Comparison of ENCODE assay signal across 23 cellular contexts in the genomic region with DNA sequence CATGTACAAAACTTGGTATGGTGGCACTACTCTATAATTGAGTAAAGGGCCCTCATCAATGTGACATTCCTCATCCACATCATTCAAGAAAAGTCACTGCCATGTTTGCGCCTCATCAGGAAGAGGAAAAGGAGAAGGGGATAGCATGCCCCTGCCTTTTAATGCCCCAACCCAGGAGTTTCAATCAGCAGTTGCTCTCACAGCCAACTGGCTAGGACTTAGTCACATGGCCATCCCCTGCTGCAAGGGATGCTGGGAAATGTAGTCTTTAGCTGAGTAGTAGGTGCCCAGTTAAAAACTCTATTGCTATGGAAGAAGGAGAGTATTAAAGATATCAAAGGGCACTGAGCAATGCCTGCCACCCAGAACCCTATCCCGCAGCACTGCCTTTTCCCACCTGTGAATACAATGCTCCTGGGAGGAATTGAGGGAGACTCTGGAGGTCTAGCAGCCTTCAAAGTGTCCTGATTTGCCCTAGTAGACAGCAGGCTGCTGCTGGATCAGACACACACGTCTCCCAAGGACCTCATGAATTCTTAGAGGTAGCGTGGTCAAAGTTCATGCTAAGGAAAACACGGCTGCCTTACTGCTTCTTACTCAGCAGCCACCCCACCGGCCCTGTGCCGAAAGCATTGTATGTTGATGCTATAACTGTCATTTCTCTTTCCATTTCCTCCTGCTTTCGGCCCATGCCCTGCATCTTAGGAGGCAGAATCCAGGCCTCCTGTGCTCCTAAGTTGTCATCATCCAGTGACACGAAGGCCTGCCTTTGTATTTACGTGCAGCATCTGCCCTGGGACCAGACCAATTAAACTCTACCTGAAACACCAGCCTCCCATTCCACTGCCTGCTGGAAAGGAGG. TPM values are rescaled to one million over a fixed set of nuclear protein-coding genes. Genes with fewer than 3 reads are reported as not detected.
DNase-seq lines count a peak whose midpoint lies in the region; ATAC-seq, FAIRE-seq and TF ChIP-seq lines count a peak whose summit lies in the region.
"Had no signal": no experiment of that assay in that cellular context is flagged by ENCODE, and none has a peak within 500 bp of the region (broad histone marks: within the 10 kb centered on the region; RNA-seq: fewer than 3 reads in every experiment).

No MANE protein-coding gene starts in this region.

- H2BK5ac ChIP-seq in H1 (ENCODE audit: low read depth, low read length), result no peak overlapping the region

- peak in 1 of 2 experiments; percentile 47 for DNase-seq in A549 (ENCODE audit: low read depth in 1 of 2, low spot score in 1 of 2)
- DNase-seq in ELR (ENCODE audit: low read depth), result peak; percentile 50
- DNase-seq in OCI-M1 (lab: John Stamatoyannopoulos, UW), result peak; percentile 74
- no peak for DNase-seq in H1 (ENCODE audit: low read depth in 1 of 2, low spot score in 2 of 2)
- no peak for DNase-seq in activated T-cell treated with anti-CD3 and anti-CD28 coated beads, Interleukin-2, amount 50 U/mL, for 48 hours
- no peak for DNase-seq in NCI-H446 treated with DMSO at 0.1 percent for 48 hours (lab: John Stamatoyannopoulos, UW)
- no peak for DNase-seq in right atrium auricular region (ENCODE audit: low spot score)
- DNase-seq: activated CD4-positive, alpha-beta T cell treated with anti-CD3 and anti-CD28 coated beads, Interleukin-2, amount 50 U/mL, for 1 hour; activated naive CD8-positive, alpha-beta T cell treated with anti-CD3 and anti-CD28 coated beads, Interleukin-2, amount 10 ng/mL, durations not matched to agents 7 days and 5 days; activated T-cell treated with anti-CD3 and anti-CD28 coated beads, Interleukin-2, amount 50 U/mL, for 72 hours; AML-193; DMS153; effector CD4-positive, alpha-beta T cell; hypothalamus; KBM-7; kidney glomerular epithelial cell; mucosa of descending colon; NCI-H1436; right cardiac atrium; SJCRH30; T1000 had no signal

- TF ChIP-seq EP300 in A549 (IDR thresholded peaks at IDR 0.05), result no peak
- no peak for TF ChIP-seq EP300 in H1 (IDR thresholded peaks at IDR 0.05; ENCODE audit: borderline replicate concordance in 1 of 2, low read depth in 2 of 2, low read length in 2 of 2)

- FAIRE-seq in A549 (lab: Jason Lieb, UNC), result no peak
- no peak for FAIRE-seq in H1 (lab: Jason Lieb, UNC)

- no peak overlapping the region for H4K5ac ChIP-seq in H1 (ENCODE audit: insufficient read length, low read depth, low read length)

- H3K27me3 ChIP-seq in H1 (replicated peaks in 1 of 4; ENCODE audit: control insufficient read depth in 3 of 4, extremely low read depth in 1 of 4, insufficient read depth in 3 of 4, low read length in 3 of 4) (peaks cover 0 to 4% (median 3%) of the 10 kb centered on the region in 4 experiments; a peak in 3 of 7 replicates), right atrium auricular region (no peaks in the 10 kb centered on the region)
- H3K27me3 ChIP-seq: cardiac muscle cell, SJCRH30 had no signal

- H2AFZ ChIP-seq in H1 (ENCODE audit: low read length), result no peak overlapping the region

- no peak overlapping the region for H4K8ac ChIP-seq in H1 (ENCODE audit: extremely low read depth, insufficient read depth, low read length)

- POLR2A ChIA-PET in A549 (lab: Yijun Ruan, JAX), result no interaction called here
- POLR2A ChIA-PET in H1 (lab: Charles Lee; ENCODE audit: partially characterized antibody), result interaction anchor here (3.3 kb wide), 1 partner anchor 8 kb away, joined by 16 read pairs; no protein-coding TSS in a partner anchor

- no peak overlapping the region for H3K4me2 ChIP-seq in A549
- no peak overlapping the region for H3K4me2 ChIP-seq in H1 (ENCODE audit: insufficient read depth in 1 of 2, low read depth in 2 of 2, low read length in 2 of 2)

- no peak for TF ChIP-seq POLR2A in A549 (IDR thresholded peaks at IDR 0.05; ENCODE audit: low read length)
- TF ChIP-seq POLR2A in H1 (IDR thresholded peaks at IDR 0.05; ENCODE audit: control extremely low read depth in 1 of 2, low read depth in 2 of 2, low read length in 2 of 2), result no peak

- H2BK20ac ChIP-seq in H1 (ENCODE audit: low read length), result no peak overlapping the region

- H3K4me1 ChIP-seq in A549, result no peaks in the 10 kb centered on the region
- H3K4me1 ChIP-seq in H1 (replicated peaks in 1 of 4; ENCODE audit: control insufficient read depth in 3 of 4, insufficient read depth in 4 of 4, low read length in 3 of 4), result peaks cover 0 to 4% (median 2%) of the 10 kb centered on the region in 4 experiments; a peak in 3 of 7 replicates
- H3K4me1 ChIP-seq in right atrium auricular region, result no peaks in the 10 kb centered on the region
- H3K4me1 ChIP-seq: SJCRH30 had no signal

- H3K23ac ChIP-seq in H1 (ENCODE audit: insufficient read length), result no peak overlapping the region

- no peak overlapping the region for H3K14ac ChIP-seq in H1 (ENCODE audit: insufficient read length)

- TF ChIP-seq RAD21 in A549 (conservative IDR thresholded peaks at IDR 0.05 in 1 of 2, IDR thresholded peaks at IDR 0.05 in 1 of 2) (no peak), H1 (IDR thresholded peaks at IDR 0.05 in 1 of 2, conservative IDR thresholded peaks at IDR 0.05 in 1 of 2; ENCODE audit: low read depth in 2 of 2, low read length in 2 of 2) (no peak)

- H3K9ac ChIP-seq in H1 (replicated peaks in 1 of 4; ENCODE audit: extremely low read depth in 1 of 4, low read depth in 3 of 4, low read length in 3 of 4), result no peak overlapping the region

- no peak overlapping the region for H2BK15ac ChIP-seq in H1 (ENCODE audit: low read length)

- H3K79me2 ChIP-seq in H1 (ENCODE audit: control insufficient read depth in 1 of 2, insufficient read depth in 2 of 2, low read length in 2 of 2), result no peaks in the 10 kb centered on the region

- H4K91ac ChIP-seq in H1 (replicated peaks; ENCODE audit: insufficient read length, low read length), result no peak overlapping the region

- no peak overlapping the region for H2BK120ac ChIP-seq in H1 (replicated peaks; ENCODE audit: low read depth, low read length)

- 80% methylated on average over 10 of the region's 10 CpGs for WGBS in A549 (ENCODE audit: missing lambda C conversion rate)
- WGBS in H1 (ENCODE audit: extremely low coverage in 1 of 2, insufficient coverage in 1 of 2, insufficient read length in 1 of 2, insufficient replicate concordance in 2 of 2, low coverage in 1 of 2, low lambda C conversion rate in 2 of 2, missing lambda C conversion rate in 1 of 2), 2 experiments, result 90% methylated on average over 10 of the region's 10 CpGs; no CpG with 5 or more reads in 1 of the 2 experiments

- H3K79me1 ChIP-seq in H1 (ENCODE audit: low read depth, low read length), result no peaks in the 10 kb centered on the region

- H3K4ac ChIP-seq in H1 (replicated peaks; ENCODE audit: insufficient read length, low read depth, low read length), result no peak overlapping the region

- no peak overlapping the region for H3K18ac ChIP-seq in H1 (ENCODE audit: extremely low read depth, low read length)

- H3K36me3 ChIP-seq in H1 (ENCODE audit: control insufficient read depth in 2 of 4, insufficient read depth in 4 of 4, low read length in 3 of 4) (no peaks in the 10 kb centered on the region), right atrium auricular region (no peaks in the 10 kb centered on the region)
- H3K36me3 ChIP-seq: cardiac muscle cell, SJCRH30 had no signal

- H3K56ac ChIP-seq in H1 (replicated peaks; ENCODE audit: insufficient read length, low read depth, low read length), result no peak overlapping the region

- no peak for TF ChIP-seq CTCF in A549 (IDR thresholded peaks at IDR 0.05)
- no peak for TF ChIP-seq CTCF in H1 (IDR thresholded peaks at IDR 0.05; ENCODE audit: control extremely low read depth in 1 of 3, insufficient read depth in 1 of 3, low read depth in 1 of 3, low read length in 3 of 3)
- TF ChIP-seq CTCF in right atrium auricular region (IDR thresholded peaks at IDR 0.05), result no peak

- H3K9me3 ChIP-seq in A549 (peaks cover 10% of the 10 kb centered on the region), H1 (ENCODE audit: insufficient read depth in 2 of 2, low read depth in 1 of 2, low read length in 1 of 2) (peaks cover 16 to 17% of the 10 kb centered on the region in 2 experiments), right atrium auricular region (no peaks in the 10 kb centered on the region)

- H2AK5ac ChIP-seq in H1 (ENCODE audit: low read depth, low read length), result no peak overlapping the region

- H3K4me3 ChIP-seq in A549, result no peak overlapping the region
- H3K4me3 ChIP-seq in H1 (ENCODE audit: extremely low read depth in 1 of 4, insufficient read depth in 2 of 4, low read depth in 3 of 4, low read length in 4 of 4), result no peak overlapping the region
- H3K4me3 ChIP-seq in right atrium auricular region, result no peak overlapping the region
- H3K4me3 ChIP-seq: cardiac muscle cell, mucosa of descending colon, SJCRH30 had no signal

- 0 out of 2 replicates have a peak, but pooled peaks cover 1% of the 10 kb centered on the region for H3K23me2 ChIP-seq in H1 (ENCODE audit: low read depth, low read length)

- H3K27ac ChIP-seq in A549 (no peak overlapping the region), H1 (ENCODE audit: low read depth, low read length) (no peak overlapping the region), right atrium auricular region (no peak overlapping the region)
- H3K27ac ChIP-seq: cardiac muscle cell, SJCRH30 had no signal

- ATAC-seq in A549, result peak; percentile 61 to 83; a peak in 3 of 6 replicates
- no peak for ATAC-seq in HG02759 (IDR thresholded peaks at IDR 0.05; ENCODE audit: unreplicated experiment)
- ATAC-seq: activated T-cell treated with anti-CD3 and anti-CD28 coated beads, Interleukin-2, amount 50 U/mL, for 72 hours; mucosa of descending colon; right cardiac atrium had no signal

- no peak overlapping the region for H2BK12ac ChIP-seq in H1 (ENCODE audit: low read depth, low read length)

- CTCF ChIA-PET in A549 (lab: Yijun Ruan, JAX), result no interaction called here
- CTCF ChIA-PET in H1 (lab: Charles Lee; ENCODE audit: partially characterized antibody), result interaction anchor here (3.3 kb wide), 1 partner anchor 13 kb away, joined by 13 read pairs; no protein-coding TSS in a partner anchor

- no peaks in the 10 kb centered on the region for H4K20me1 ChIP-seq in H1 (replicated peaks in 1 of 2; ENCODE audit: control insufficient read depth in 1 of 2, insufficient read depth in 2 of 2, low read length in 2 of 2)

RNA-seq across cellular contexts. Expression of a gene that starts 10.7 kb away (rescaled TPM):
- polyA plus RNA-seq in A549 (2011; rRNA removed) (106 and 136 TPM in 2 replicates), A549 (2017; fragmentation: RNase III; extraction: RNeasy Plus Mini Kit Qiagen cat#74134 plus additional on column Dnase treatment) (125 to 157 TPM (median 131 TPM) in 3 replicates), H1 (2011; rRNA removed) (64.5 and 156 TPM in 2 replicates)
- 219 and 249 TPM in 2 replicates for polyA plus RNA-seq in A549 (2012; cell fraction: cytosol; rRNA removed)
- 343 and 460 TPM in 2 replicates for polyA plus RNA-seq in A549 (2012; cell fraction: nucleus; rRNA removed)
- 276 and 347 TPM in 2 replicates for polyA minus RNA-seq in A549 (2011; rRNA and poly(A)+ RNA removed)
- total RNA-seq in H1 (2021; fragmentation: NEBNext Ultra II Directional; extraction: Animal tissue kit (Norgen Biotek cat#: 25700)), result 170 and 172 TPM in 2 replicates
- 94.6 TPM for polyA plus RNA-seq in H1 (2011; cell fraction: cytosol; rRNA removed)
- polyA plus RNA-seq in H1 (2011; cell fraction: nucleus; rRNA removed), result 177 TPM
- polyA plus RNA-seq in H1 (2012, experiment 1 of 2), result 76.2 to 117 TPM (median 80.8 TPM) in 4 replicates
- polyA plus RNA-seq in H1 (2012, experiment 2 of 2), result 26.6 TPM
- 53.6 TPM for polyA plus RNA-seq in H1 (2013, experiment 1 of 2)
- 50.3 TPM for polyA plus RNA-seq in H1 (2013, experiment 2 of 2)
- polyA minus RNA-seq in H1 (2011; rRNA and poly(A)+ RNA removed), result 93.0 and 124 TPM in 2 replicates
- polyA minus RNA-seq in H1 (2011; cell fraction: cytosol; rRNA and poly(A)+ RNA removed), result 168 TPM
- 217 TPM for polyA minus RNA-seq in H1 (2011; cell fraction: nucleus; rRNA and poly(A)+ RNA removed)
- total RNA-seq in right atrium auricular region, result 100 to 1,000 TPM in 1 of 2 donors, 10 to 100 TPM in 1; 91.8 to 101 TPM

RNA-seq across cellular contexts. Expression of a gene that starts 44.9 kb away (rescaled TPM):
- polyA plus RNA-seq in A549 (2011; rRNA removed), result 20.0 and 25.1 TPM in 2 replicates
- polyA plus RNA-seq in A549 (2012; cell fraction: cytosol; rRNA removed), result 27.7 TPM in 2 replicates
- polyA plus RNA-seq in A549 (2012; cell fraction: nucleus; rRNA removed), result 31.5 and 54.7 TPM in 2 replicates
- polyA plus RNA-seq in A549 (2017; fragmentation: RNase III; extraction: RNeasy Plus Mini Kit Qiagen cat#74134 plus additional on column Dnase treatment), result 27.0 to 30.3 TPM (median 29.7 TPM) in 3 replicates
- 11.0 TPM in 2 replicates for polyA minus RNA-seq in A549 (2011; rRNA and poly(A)+ RNA removed)
- 21.0 and 21.3 TPM in 2 replicates for total RNA-seq in H1 (2021; fragmentation: NEBNext Ultra II Directional; extraction: Animal tissue kit (Norgen Biotek cat#: 25700))
- 15.4 and 25.5 TPM in 2 replicates for polyA plus RNA-seq in H1 (2011; rRNA removed)
- polyA plus RNA-seq in H1 (2011; cell fraction: cytosol; rRNA removed), result 23.2 TPM
- 27.7 TPM for polyA plus RNA-seq in H1 (2011; cell fraction: nucleus; rRNA removed)
- polyA plus RNA-seq in H1 (2012, experiment 1 of 2), result 14.4 to 21.4 TPM (median 16.7 TPM) in 4 replicates
- 8.5 TPM for polyA plus RNA-seq in H1 (2012, experiment 2 of 2)
- 13.6 TPM for polyA plus RNA-seq in H1 (2013, experiment 1 of 2)
- polyA plus RNA-seq in H1 (2013, experiment 2 of 2), result 12.2 TPM
- polyA minus RNA-seq in H1 (2011; rRNA and poly(A)+ RNA removed), result 7.5 and 11.1 TPM in 2 replicates
- polyA minus RNA-seq in H1 (2011; cell fraction: cytosol; rRNA and poly(A)+ RNA removed), result 5.7 TPM
- 18.6 TPM for polyA minus RNA-seq in H1 (2011; cell fraction: nucleus; rRNA and poly(A)+ RNA removed)
- 1 to 10 TPM; 4.7 to 6.0 TPM for total RNA-seq in right atrium auricular region

Comparison
In these comparisons a context has a peak if more than half of its experiments do, and no peak if none do; other contexts are left out.
1. DNase-seq: peak in ELR (single experiment) and OCI-M1 (single experiment); none in H1 (0 of 2), activated T-cell treated with anti-CD3 and anti-CD28 coated beads, Interleukin-2, amount 50 U/mL, for 48 hours (0 of 2), NCI-H446 treated with DMSO at 0.1 percent for 48 hours (single experiment) and right atrium auricular region (single experiment).